1 cellular context compared by ENCODE assay signal in the genomic region with DNA sequence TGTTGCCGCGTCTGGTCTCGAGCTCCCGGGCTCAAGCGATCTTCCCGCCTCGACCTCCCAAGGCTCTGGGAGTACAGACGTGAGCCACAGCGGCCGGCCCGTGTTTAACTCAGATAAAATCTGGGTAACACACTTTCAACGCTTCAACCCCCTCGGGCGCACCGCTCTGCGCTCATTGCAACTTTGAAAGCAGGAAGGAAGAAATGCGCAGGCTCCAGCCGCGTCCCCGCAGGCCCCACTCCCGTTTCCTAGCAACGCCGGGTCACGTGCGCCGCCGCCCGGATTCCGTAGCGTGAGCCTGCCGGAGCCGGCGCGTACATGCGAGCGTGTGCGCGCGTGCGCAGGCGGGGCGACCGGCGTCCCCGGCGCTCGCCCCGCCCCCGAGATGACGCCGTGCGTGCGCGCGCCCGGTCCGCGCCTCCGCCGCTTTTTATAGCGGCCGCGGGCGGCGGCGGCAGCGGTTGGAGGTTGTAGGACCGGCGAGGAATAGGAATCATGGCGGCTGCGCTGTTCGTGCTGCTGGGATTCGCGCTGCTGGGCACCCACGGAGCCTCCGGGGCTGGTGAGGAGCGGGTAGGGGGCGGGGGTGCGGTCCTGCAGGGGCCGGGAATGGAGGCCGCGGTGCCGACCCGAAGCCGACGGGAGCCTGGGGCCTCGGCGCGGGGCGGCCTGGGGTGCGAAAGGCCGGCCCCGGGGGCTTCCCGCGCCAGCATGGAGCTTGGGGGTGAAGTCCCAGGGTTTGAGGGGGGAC.
TF ChIP-seq lines count a peak whose summit lies in the region.

A gene (plus strand): TSS at position 457 of the 751 bp plus-strand sequence. CDS start 39 bp downstream, at position 496.

TF ChIP-seq in HepG2, 621 proteins besides CTCF, POLR2A, EP300 and RAD21 (continued from another document and continues in another):
- TF ChIP-seq, protein P1, sequence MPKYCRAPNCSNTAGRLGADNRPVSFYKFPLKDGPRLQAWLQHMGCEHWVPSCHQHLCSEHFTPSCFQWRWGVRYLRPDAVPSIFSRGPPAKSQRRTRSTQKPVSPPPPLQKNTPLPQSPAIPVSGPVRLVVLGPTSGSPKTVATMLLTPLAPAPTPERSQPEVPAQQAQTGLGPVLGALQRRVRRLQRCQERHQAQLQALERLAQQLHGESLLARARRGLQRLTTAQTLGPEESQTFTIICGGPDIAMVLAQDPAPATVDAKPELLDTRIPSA (CRISPR knock-in tag; IDR thresholded peaks at IDR 0.05; ENCODE audit: borderline replicate concordance): no peak
- TF ChIP-seq SMC3 (IDR thresholded peaks at IDR 0.05; ENCODE audit: low read length): no peak
- TF ChIP-seq ZNF143 (CRISPR knock-in tag; IDR thresholded peaks at IDR 0.05): peak; percentile 58
- TF ChIP-seq ZNF354B (CRISPR knock-in tag; IDR thresholded peaks at IDR 0.05): no peak
- TF ChIP-seq, protein P2, sequence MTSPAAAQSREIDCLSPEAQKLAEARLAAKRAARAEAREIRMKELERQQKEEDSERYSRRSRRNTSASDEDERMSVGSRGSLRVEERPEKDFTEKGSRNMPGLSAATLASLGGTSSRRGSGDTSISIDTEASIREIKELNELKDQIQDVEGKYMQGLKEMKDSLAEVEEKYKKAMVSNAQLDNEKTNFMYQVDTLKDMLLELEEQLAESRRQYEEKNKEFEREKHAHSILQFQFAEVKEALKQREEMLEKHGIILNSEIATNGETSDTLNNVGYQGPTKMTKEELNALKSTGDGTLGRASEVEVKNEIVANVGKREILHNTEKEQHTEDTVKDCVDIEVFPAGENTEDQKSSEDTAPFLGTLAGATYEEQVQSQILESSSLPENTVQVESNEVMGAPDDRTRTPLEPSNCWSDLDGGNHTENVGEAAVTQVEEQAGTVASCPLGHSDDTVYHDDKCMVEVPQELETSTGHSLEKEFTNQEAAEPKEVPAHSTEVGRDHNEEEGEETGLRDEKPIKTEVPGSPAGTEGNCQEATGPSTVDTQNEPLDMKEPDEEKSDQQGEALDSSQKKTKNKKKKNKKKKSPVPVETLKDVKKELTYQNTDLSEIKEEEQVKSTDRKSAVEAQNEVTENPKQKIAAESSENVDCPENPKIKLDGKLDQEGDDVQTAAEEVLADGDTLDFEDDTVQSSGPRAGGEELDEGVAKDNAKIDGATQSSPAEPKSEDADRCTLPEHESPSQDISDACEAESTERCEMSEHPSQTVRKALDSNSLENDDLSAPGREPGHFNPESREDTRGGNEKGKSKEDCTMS (CRISPR knock-in tag; conservative IDR thresholded peaks at IDR 0.05): no peak
- TF ChIP-seq, protein P3, sequence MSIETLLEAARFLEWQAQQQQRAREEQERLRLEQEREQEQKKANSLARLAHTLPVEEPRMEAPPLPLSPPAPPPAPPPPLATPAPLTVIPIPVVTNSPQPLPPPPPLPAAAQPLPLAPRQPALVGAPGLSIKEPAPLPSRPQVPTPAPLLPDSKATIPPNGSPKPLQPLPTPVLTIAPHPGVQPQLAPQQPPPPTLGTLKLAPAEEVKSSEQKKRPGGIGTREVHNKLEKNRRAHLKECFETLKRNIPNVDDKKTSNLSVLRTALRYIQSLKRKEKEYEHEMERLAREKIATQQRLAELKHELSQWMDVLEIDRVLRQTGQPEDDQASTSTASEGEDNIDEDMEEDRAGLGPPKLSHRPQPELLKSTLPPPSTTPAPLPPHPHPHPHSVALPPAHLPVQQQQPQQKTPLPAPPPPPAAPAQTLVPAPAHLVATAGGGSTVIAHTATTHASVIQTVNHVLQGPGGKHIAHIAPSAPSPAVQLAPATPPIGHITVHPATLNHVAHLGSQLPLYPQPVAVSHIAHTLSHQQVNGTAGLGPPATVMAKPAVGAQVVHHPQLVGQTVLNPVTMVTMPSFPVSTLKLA (IDR thresholded peaks at IDR 0.05): peak; percentile 77
- TF ChIP-seq, protein P4, sequence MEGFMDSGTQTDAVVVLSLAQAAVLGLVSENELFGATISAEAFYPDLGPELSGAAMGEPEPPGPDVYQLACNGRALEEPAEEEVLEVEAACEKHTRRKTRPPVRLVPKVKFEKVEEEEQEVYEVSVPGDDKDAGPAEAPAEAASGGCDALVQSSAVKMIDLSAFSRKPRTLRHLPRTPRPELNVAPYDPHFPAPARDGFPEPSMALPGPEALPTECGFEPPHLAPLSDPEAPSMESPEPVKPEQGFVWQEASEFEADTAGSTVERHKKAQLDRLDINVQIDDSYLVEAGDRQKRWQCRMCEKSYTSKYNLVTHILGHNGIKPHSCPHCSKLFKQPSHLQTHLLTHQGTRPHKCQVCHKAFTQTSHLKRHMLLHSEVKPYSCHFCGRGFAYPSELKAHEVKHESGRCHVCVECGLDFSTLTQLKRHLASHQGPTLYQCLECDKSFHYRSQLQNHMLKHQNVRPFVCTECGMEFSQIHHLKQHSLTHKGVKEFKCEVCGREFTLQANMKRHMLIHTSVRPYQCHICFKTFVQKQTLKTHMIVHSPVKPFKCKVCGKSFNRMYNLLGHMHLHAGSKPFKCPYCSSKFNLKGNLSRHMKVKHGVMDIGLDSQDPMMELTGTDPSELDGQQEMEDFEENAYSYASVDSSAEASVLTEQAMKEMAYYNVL (CRISPR knock-in tag; IDR thresholded peaks at IDR 0.05; ENCODE audit: borderline replicate concordance): no peak
- TF ChIP-seq HNF4A (CRISPR knock-in tag; IDR thresholded peaks at IDR 0.05): no peak
- TF ChIP-seq CBX1 (IDR thresholded peaks at IDR 0.05; ENCODE audit: low read depth): no peak
- TF ChIP-seq, protein P5, sequence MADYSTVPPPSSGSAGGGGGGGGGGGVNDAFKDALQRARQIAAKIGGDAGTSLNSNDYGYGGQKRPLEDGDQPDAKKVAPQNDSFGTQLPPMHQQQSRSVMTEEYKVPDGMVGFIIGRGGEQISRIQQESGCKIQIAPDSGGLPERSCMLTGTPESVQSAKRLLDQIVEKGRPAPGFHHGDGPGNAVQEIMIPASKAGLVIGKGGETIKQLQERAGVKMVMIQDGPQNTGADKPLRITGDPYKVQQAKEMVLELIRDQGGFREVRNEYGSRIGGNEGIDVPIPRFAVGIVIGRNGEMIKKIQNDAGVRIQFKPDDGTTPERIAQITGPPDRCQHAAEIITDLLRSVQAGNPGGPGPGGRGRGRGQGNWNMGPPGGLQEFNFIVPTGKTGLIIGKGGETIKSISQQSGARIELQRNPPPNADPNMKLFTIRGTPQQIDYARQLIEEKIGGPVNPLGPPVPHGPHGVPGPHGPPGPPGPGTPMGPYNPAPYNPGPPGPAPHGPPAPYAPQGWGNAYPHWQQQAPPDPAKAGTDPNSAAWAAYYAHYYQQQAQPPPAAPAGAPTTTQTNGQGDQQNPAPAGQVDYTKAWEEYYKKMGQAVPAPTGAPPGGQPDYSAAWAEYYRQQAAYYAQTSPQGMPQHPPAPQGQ (CRISPR knock-in tag; IDR thresholded peaks at IDR 0.05; ENCODE audit: borderline replicate concordance): no peak
- no peak for TF ChIP-seq LCORL (IDR thresholded peaks at IDR 0.05)
- TF ChIP-seq LCORL (CRISPR knock-in tag; IDR thresholded peaks at IDR 0.05): peak; percentile 71; the same call in 1 of the 2 replicates
- TF ChIP-seq SPEN (CRISPR knock-in tag; IDR thresholded peaks at IDR 0.05; ENCODE audit: low read depth): peak; percentile 54; the same call in 1 of the 2 replicates
- TF ChIP-seq REL (CRISPR knock-in tag; conservative IDR thresholded peaks at IDR 0.05): no peak
- TF ChIP-seq MYNN (CRISPR knock-in tag; IDR thresholded peaks at IDR 0.05; ENCODE audit: low read depth): no peak
- peak; percentile 53; the same call in 1 of the 2 replicates for TF ChIP-seq KDM3A (CRISPR knock-in tag; IDR thresholded peaks at IDR 0.05; ENCODE audit: low read depth)
- TF ChIP-seq, protein P6, sequence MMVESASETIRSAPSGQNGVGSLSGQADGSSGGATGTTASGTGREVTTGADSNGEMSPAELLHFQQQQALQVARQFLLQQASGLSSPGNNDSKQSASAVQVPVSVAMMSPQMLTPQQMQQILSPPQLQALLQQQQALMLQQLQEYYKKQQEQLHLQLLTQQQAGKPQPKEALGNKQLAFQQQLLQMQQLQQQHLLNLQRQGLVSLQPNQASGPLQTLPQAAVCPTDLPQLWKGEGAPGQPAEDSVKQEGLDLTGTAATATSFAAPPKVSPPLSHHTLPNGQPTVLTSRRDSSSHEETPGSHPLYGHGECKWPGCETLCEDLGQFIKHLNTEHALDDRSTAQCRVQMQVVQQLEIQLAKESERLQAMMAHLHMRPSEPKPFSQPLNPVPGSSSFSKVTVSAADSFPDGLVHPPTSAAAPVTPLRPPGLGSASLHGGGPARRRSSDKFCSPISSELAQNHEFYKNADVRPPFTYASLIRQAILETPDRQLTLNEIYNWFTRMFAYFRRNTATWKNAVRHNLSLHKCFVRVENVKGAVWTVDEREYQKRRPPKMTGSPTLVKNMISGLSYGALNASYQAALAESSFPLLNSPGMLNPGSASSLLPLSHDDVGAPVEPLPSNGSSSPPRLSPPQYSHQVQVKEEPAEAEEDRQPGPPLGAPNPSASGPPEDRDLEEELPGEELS (CRISPR knock-in tag; IDR thresholded peaks at IDR 0.05): 0 out of 2 replicates have a peak, but pooled peaks have one; percentile 40
- TF ChIP-seq ZNF446 (CRISPR knock-in tag; IDR thresholded peaks at IDR 0.05): peak; percentile 91
- TF ChIP-seq ZSCAN29 (CRISPR knock-in tag; conservative IDR thresholded peaks at IDR 0.05): no peak; the same call in 1 of the 2 replicates
- TF ChIP-seq ZNF670 (CRISPR knock-in tag; IDR thresholded peaks at IDR 0.05; ENCODE audit: borderline replicate concordance): no peak
- TF ChIP-seq ZNF564 (CRISPR knock-in tag; IDR thresholded peaks at IDR 0.05): peak; percentile 70
- TF ChIP-seq, protein P7, sequence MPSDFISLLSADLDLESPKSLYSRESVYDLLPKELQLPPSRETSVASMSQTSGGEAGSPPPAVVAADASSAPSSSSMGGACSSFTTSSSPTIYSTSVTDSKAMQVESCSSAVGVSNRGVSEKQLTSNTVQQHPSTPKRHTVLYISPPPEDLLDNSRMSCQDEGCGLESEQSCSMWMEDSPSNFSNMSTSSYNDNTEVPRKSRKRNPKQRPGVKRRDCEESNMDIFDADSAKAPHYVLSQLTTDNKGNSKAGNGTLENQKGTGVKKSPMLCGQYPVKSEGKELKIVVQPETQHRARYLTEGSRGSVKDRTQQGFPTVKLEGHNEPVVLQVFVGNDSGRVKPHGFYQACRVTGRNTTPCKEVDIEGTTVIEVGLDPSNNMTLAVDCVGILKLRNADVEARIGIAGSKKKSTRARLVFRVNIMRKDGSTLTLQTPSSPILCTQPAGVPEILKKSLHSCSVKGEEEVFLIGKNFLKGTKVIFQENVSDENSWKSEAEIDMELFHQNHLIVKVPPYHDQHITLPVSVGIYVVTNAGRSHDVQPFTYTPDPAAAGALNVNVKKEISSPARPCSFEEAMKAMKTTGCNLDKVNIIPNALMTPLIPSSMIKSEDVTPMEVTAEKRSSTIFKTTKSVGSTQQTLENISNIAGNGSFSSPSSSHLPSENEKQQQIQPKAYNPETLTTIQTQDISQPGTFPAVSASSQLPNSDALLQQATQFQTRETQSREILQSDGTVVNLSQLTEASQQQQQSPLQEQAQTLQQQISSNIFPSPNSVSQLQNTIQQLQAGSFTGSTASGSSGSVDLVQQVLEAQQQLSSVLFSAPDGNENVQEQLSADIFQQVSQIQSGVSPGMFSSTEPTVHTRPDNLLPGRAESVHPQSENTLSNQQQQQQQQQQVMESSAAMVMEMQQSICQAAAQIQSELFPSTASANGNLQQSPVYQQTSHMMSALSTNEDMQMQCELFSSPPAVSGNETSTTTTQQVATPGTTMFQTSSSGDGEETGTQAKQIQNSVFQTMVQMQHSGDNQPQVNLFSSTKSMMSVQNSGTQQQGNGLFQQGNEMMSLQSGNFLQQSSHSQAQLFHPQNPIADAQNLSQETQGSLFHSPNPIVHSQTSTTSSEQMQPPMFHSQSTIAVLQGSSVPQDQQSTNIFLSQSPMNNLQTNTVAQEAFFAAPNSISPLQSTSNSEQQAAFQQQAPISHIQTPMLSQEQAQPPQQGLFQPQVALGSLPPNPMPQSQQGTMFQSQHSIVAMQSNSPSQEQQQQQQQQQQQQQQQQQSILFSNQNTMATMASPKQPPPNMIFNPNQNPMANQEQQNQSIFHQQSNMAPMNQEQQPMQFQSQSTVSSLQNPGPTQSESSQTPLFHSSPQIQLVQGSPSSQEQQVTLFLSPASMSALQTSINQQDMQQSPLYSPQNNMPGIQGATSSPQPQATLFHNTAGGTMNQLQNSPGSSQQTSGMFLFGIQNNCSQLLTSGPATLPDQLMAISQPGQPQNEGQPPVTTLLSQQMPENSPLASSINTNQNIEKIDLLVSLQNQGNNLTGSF (CRISPR knock-in tag; IDR thresholded peaks at IDR 0.05): no peak
- TF ChIP-seq YEATS4 (CRISPR knock-in tag; IDR thresholded peaks at IDR 0.05; ENCODE audit: borderline replicate concordance): no peak; the same call in 1 of the 2 replicates
- TF ChIP-seq GFI1 (CRISPR knock-in tag; IDR thresholded peaks at IDR 0.05; ENCODE audit: borderline replicate concordance): no peak
- TF ChIP-seq, protein P8, sequence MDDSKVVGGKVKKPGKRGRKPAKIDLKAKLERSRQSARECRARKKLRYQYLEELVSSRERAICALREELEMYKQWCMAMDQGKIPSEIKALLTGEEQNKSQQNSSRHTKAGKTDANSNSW (CRISPR knock-in tag; IDR thresholded peaks at IDR 0.05; ENCODE audit: borderline replicate concordance): no peak
- TF ChIP-seq, protein P9, sequence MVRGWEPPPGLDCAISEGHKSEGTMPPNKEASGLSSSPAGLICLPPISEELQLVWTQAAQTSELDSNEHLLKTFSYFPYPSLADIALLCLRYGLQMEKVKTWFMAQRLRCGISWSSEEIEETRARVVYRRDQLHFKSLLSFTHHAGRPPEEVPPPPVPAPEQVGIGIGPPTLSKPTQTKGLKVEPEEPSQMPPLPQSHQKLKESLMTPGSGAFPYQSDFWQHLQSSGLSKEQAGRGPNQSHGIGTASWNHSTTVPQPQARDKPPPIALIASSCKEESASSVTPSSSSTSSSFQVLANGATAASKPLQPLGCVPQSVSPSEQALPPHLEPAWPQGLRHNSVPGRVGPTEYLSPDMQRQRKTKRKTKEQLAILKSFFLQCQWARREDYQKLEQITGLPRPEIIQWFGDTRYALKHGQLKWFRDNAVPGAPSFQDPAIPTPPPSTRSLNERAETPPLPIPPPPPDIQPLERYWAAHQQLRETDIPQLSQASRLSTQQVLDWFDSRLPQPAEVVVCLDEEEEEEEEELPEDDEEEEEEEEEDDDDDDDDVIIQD (CRISPR knock-in tag; IDR thresholded peaks at IDR 0.05; ENCODE audit: low read depth): no peak
